Comparison of ENCODE assay signal across 29 cellular contexts in the genomic region with DNA sequence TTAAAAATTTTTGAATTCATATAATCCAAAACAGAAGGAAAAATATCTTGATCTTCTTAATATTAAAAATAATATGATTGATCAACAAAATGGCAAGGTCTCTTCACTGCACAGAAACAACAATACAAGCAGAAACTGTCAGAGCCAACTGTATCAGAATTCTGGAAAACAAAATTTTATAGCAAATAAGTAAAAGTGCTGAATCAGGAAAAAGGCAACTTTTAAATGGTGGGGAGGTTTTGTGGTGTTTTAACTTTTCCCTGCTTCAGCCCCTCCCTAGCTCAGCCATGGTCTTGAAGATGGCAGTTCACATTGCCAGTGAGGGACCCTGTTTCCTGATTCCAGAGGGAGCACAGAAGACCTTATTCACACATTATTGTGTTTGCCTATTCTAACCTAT. TPM values are rescaled to one million over a fixed set of nuclear protein-coding genes. Genes with fewer than 3 reads are reported as not detected.
DNase-seq lines count a peak whose midpoint lies in the region; ATAC-seq, FAIRE-seq and TF ChIP-seq lines count a peak whose summit lies in the region.
"Had no signal": no experiment of that assay in that cellular context is flagged by ENCODE, and none has a peak within 500 bp of the region (broad histone marks: within the 10 kb centered on the region; RNA-seq: fewer than 3 reads in every experiment).

No MANE protein-coding gene starts in this region.

- POLR2A ChIA-PET in HepG2 (lab: Yijun Ruan, JAX) (no interaction called here), K562 (lab: Yijun Ruan, JAX) (no interaction called here)

- peaks cover 2% of the 10 kb centered on the region for H3K9me1 ChIP-seq in K562 (ENCODE audit: control insufficient read depth, insufficient read depth, low read length)

- H3K4me1 ChIP-seq in HepG2 (ENCODE audit: insufficient read depth, low read length) (no peaks in the 10 kb centered on the region), right lobe of liver (no peaks in the 10 kb centered on the region), K562 (replicated peaks in 1 of 2; ENCODE audit: control insufficient read depth in 2 of 2, insufficient read depth in 2 of 2, low read length in 2 of 2) (peaks cover 2 to 9% of the 10 kb centered on the region in 2 experiments; a peak in 4 of 5 replicates)
- H3K4me1 ChIP-seq: BE2C, BLaER1 had no signal

- H3K36me3 ChIP-seq in HepG2 (replicated peaks in 1 of 2; ENCODE audit: control insufficient read depth in 1 of 2, insufficient read depth in 2 of 2, low read length in 2 of 2) (no peaks in the 10 kb centered on the region), right lobe of liver (no peaks in the 10 kb centered on the region), K562 (ENCODE audit: control insufficient read depth, insufficient read depth, low read length) (no peaks in the 10 kb centered on the region)
- H3K36me3 ChIP-seq: BE2C, BLaER1 had no signal

- H3K4me3 ChIP-seq in HepG2 (replicated peaks in 1 of 3; ENCODE audit: insufficient read depth in 1 of 3, low read depth in 2 of 3, low read length in 3 of 3) (no peak overlapping the region), right lobe of liver (no peak overlapping the region), K562 (no peak overlapping the region)
- H3K4me3 ChIP-seq: BLaER1, GM12878 had no signal

- H2AFZ ChIP-seq in HepG2 (ENCODE audit: low read length): no peak overlapping the region
- H2AFZ ChIP-seq in K562 (ENCODE audit: low read depth, low read length): no peak overlapping the region

- H3K79me2 ChIP-seq in HepG2 (ENCODE audit: insufficient read depth, low read length): no peaks in the 10 kb centered on the region
- H3K79me2 ChIP-seq in K562 (ENCODE audit: control insufficient read depth, insufficient read depth, low read length): no peaks in the 10 kb centered on the region

- TF ChIP-seq CTCF in HepG2 (CRISPR knock-in tag; IDR thresholded peaks at IDR 0.05): no peak
- no peak for TF ChIP-seq CTCF in right lobe of liver (IDR thresholded peaks at IDR 0.05)
- no peak for TF ChIP-seq CTCF in K562 (IDR thresholded peaks at IDR 0.05 in 2 of 3, conservative IDR thresholded peaks at IDR 0.05 in 1 of 3; ENCODE audit: insufficient read depth in 2 of 3, low read depth in 1 of 3, low read length in 3 of 3)

- no TSS peak for BruUV-seq in HepG2 (replicated peaks; lab: Mats Ljungman, UMichigan)
- BruUV-seq in K562 (replicated peaks; lab: Mats Ljungman, UMichigan): no TSS peak

- H3K27ac ChIP-seq in HepG2 (ENCODE audit: extremely low read length, insufficient read depth, low read length) (no peak overlapping the region), right lobe of liver (no peak overlapping the region), K562 (ENCODE audit: extremely low read depth, low read depth, low read length) (no peak overlapping the region)
- H3K27ac ChIP-seq: 22Rv1, BLaER1 had no signal

- TF ChIP-seq POLR2A in HepG2 (IDR thresholded peaks at IDR 0.05; ENCODE audit: insufficient read depth in 1 of 2, low read depth in 2 of 2, low read length in 2 of 2): no peak
- no peak for TF ChIP-seq POLR2A in right lobe of liver (IDR thresholded peaks at IDR 0.05)
- TF ChIP-seq POLR2A in K562 (conservative IDR thresholded peaks at IDR 0.05): no peak

- H3K9ac ChIP-seq in HepG2 (ENCODE audit: insufficient read depth, low read depth, low read length): no peak overlapping the region
- no peak overlapping the region for H3K9ac ChIP-seq in K562 (ENCODE audit: insufficient read depth in 1 of 2, low read depth in 2 of 2, low read length in 2 of 2)
- H3K9ac ChIP-seq: BLaER1 had no signal

- CTCF ChIA-PET in HepG2 (lab: Yijun Ruan, JAX; ENCODE audit: low intra/inter-chr PET ratio, low total read pairs) (no interaction called here), K562 (lab: Yijun Ruan, JAX; ENCODE audit: low intra/inter-chr PET ratio) (no interaction called here)

- FAIRE-seq in HepG2 (lab: Jason Lieb, UNC) (no peak), K562 (lab: Jason Lieb, UNC) (no peak)
- FAIRE-seq: GM12878, GM12892, GM18507 had no signal

- H3K9me3 ChIP-seq in HepG2 (ENCODE audit: low read length): no peaks in the 10 kb centered on the region
- peaks cover 0 to 5% (median 0%) of the 10 kb centered on the region in 4 donors for H3K9me3 ChIP-seq in right lobe of liver
- H3K9me3 ChIP-seq in K562 (replicated peaks; ENCODE audit: control insufficient read depth, insufficient read depth, low read depth, low read length): peaks cover 4% of the 10 kb centered on the region; the same call in 1 of the 2 replicates
- H3K9me3 ChIP-seq: BE2C had no signal

- no peak overlapping the region for H3K4me2 ChIP-seq in HepG2 (ENCODE audit: low read depth, low read length)
- no peak overlapping the region for H3K4me2 ChIP-seq in K562 (ENCODE audit: insufficient read depth, low read length)
- H3K4me2 ChIP-seq: BLaER1 had no signal

- intact Hi-C loops in HepG2 (cut with micrococcal nuclease; ENCODE audit: unreplicated experiment): no loop called here
- intact Hi-C loops in right lobe of liver (cut with DNase I): no loop called here
- intact Hi-C loops in K562 (cut with micrococcal nuclease): no loop called here

- DNase-seq in HepG2 (ENCODE audit: low spot score): no peak
- DNase-seq in right lobe of liver: no peak
- DNase-seq in K562 (ENCODE audit: extremely low read depth in 1 of 4, low spot score in 3 of 4): no peak
- DNase-seq in NCI-H2171 treated with DMSO at 0.1 percent for 48 hours (lab: John Stamatoyannopoulos, UW): no peak
- DNase-seq in NCI-H226: no peak
- DNase-seq: ACHN; BE2C; C1 segment of cervical spinal cord; CD4-positive, alpha-beta memory T cell; CD4-positive, CD25-positive, alpha-beta regulatory T cell; CD8-positive, alpha-beta memory T cell; COR-L47; DMS 273 treated with DMSO at 0.1 percent for 48 hours; DMS153; DMS53; DMS79; DND-41; EL; GDM1 had no signal

- TF ChIP-seq RAD21 in HepG2 (CRISPR knock-in tag; IDR thresholded peaks at IDR 0.05) (no peak), K562 (CRISPR knock-in tag; conservative IDR thresholded peaks at IDR 0.05 in 1 of 2, IDR thresholded peaks at IDR 0.05 in 1 of 2) (no peak)

- H4K20me1 ChIP-seq in HepG2 (ENCODE audit: insufficient read depth, low read length): no peaks in the 10 kb centered on the region
- no peaks in the 10 kb centered on the region for H4K20me1 ChIP-seq in K562 (replicated peaks; ENCODE audit: control insufficient read depth, insufficient read depth, low read length)
- H4K20me1 ChIP-seq: BLaER1 had no signal

- in situ Hi-C loops in HepG2 (cut with HindIII; ENCODE audit: extremely low pct_ligation_motif_present, low pct_unique_long_range_greater_than_20kb): no loop called here
- in situ Hi-C loops in K562 (cut with MboI): no loop called here

- TF ChIP-seq EP300 in HepG2 (IDR thresholded peaks at IDR 0.05; ENCODE audit: low read depth in 2 of 2, low read length in 2 of 2) (no peak), HepG2 (CRISPR knock-in tag; IDR thresholded peaks at IDR 0.05; ENCODE audit: borderline replicate concordance) (no peak), K562 (IDR thresholded peaks at IDR 0.05; ENCODE audit: low read length) (no peak)

- H3K27me3 ChIP-seq in HepG2 (ENCODE audit: control insufficient read depth in 1 of 2, insufficient read depth in 2 of 2, low read length in 2 of 2): no peaks in the 10 kb centered on the region
- no peaks in the 10 kb centered on the region for H3K27me3 ChIP-seq in right lobe of liver
- no peaks in the 10 kb centered on the region for H3K27me3 ChIP-seq in K562 (ENCODE audit: control insufficient read depth in 2 of 2, insufficient read depth in 2 of 2, low read length in 2 of 2)
- H3K27me3 ChIP-seq: BE2C, BLaER1 had no signal

- ATAC-seq in HepG2 (no peak), right lobe of liver (no peak), K562 (no peak)
- ATAC-seq: GM12878 had no signal

RNA-seq across cellular contexts. Expression of gene SPESP1, which starts 37.6 kb away (rescaled TPM):
- not detected in 2 replicates for total RNA-seq in HepG2 (2016; rRNA removed; fragmentation: Illumina TruSeq; extraction: Trizol)
- not detected in 2 replicates for total RNA-seq in HepG2 (2016; cell fraction: cytosol; rRNA removed; fragmentation: Illumina TruSeq; extraction: Trizol; ENCODE audit: low read depth)
- total RNA-seq in HepG2 (2016; cell fraction: insoluble cytoplasmic fraction; rRNA removed; fragmentation: Illumina TruSeq; extraction: Trizol): not detected in 2 replicates
- not detected in 2 replicates for total RNA-seq in HepG2 (2016; cell fraction: membrane; rRNA removed; fragmentation: Illumina TruSeq; extraction: Trizol)
- not detected in 2 replicates for total RNA-seq in HepG2 (2016; cell fraction: nucleus; rRNA removed; fragmentation: Illumina TruSeq; extraction: Trizol)
- not detected in 2 replicates for polyA plus RNA-seq in HepG2 (2011; rRNA removed)
- polyA plus RNA-seq in HepG2 (2011; cell fraction: cytosol; rRNA removed): not detected in 2 replicates
- polyA plus RNA-seq in HepG2 (2011; cell fraction: nucleus; rRNA removed): not detected in 2 replicates
- not detected in 2 replicates for polyA plus RNA-seq in HepG2 (2012)
- polyA plus RNA-seq in HepG2 (2016; cell fraction: cytosol; fragmentation: Illumina TruSeq; extraction: Trizol; ENCODE audit: low read depth): not detected in 2 replicates
- not detected in 2 replicates for polyA plus RNA-seq in HepG2 (2016; cell fraction: insoluble cytoplasmic fraction; fragmentation: Illumina TruSeq; extraction: Trizol; ENCODE audit: low read depth)
- not detected in 2 replicates for polyA plus RNA-seq in HepG2 (2016; cell fraction: membrane; fragmentation: Illumina TruSeq; extraction: Trizol; ENCODE audit: low read depth)
- not detected in 2 replicates for polyA plus RNA-seq in HepG2 (2016; cell fraction: nucleus; fragmentation: Illumina TruSeq; extraction: Trizol; ENCODE audit: insufficient read depth, low read depth)
- polyA minus RNA-seq in HepG2 (2011; rRNA and poly(A)+ RNA removed; ENCODE audit: low replicate concordance): not detected in 2 replicates
- polyA minus RNA-seq in HepG2 (2011; cell fraction: cytosol; rRNA and poly(A)+ RNA removed): not detected in 2 replicates
- not detected in 2 replicates for polyA minus RNA-seq in HepG2 (2011; cell fraction: nucleus; rRNA and poly(A)+ RNA removed)
- 1 to 10 TPM in 4 of 6 experiments, under 1 TPM in 2; 0.26 to 2.8 (median 1.4) TPM for total RNA-seq in right lobe of liver
- total RNA-seq in K562 (2011; cell fraction: chromatin; rRNA removed; ENCODE audit: low replicate concordance): not detected in 2 replicates
- total RNA-seq in K562 (2011; cell fraction: nucleolus; rRNA removed): not detected in 2 replicates
- not detected in 2 replicates for total RNA-seq in K562 (2011; cell fraction: nucleoplasm; rRNA removed)
- not detected in 2 replicates for total RNA-seq in K562 (2014; rRNA removed)
- total RNA-seq in K562 (2014; rRNA removed; fragmentation: Illumina TruSeq; extraction: Trizol): not detected in 2 replicates
- not detected in 2 replicates for total RNA-seq in K562 (2015; rRNA removed; fragmentation: Illumina TruSeq; extraction: Trizol)
- total RNA-seq in K562 (2021): not detected in 2 replicates
- not detected in 2 replicates for polyA plus RNA-seq in K562 (2011; rRNA removed)
- polyA plus RNA-seq in K562 (2011; cell fraction: cytosol; rRNA removed): not detected in 2 replicates
- polyA plus RNA-seq in K562 (2011; cell fraction: nucleus; rRNA removed): not detected in 2 replicates
- polyA plus RNA-seq in K562 (2012): not detected in 2 replicates
- polyA plus RNA-seq in K562 (2014; fragmentation: Illumina TruSeq; extraction: Trizol): not detected in 2 replicates
- polyA plus RNA-seq in K562 (2014; fragmentation: Nextera tagmentation; extraction: Ambion mirVana): not detected
- not detected in 2 replicates for polyA plus RNA-seq in K562 (2014; rRNA removed)
- not detected in 2 replicates for polyA minus RNA-seq in K562 (2011; rRNA and poly(A)+ RNA removed)
- polyA minus RNA-seq in K562 (2011; cell fraction: cytosol; rRNA and poly(A)+ RNA removed): not detected in 2 replicates
- polyA minus RNA-seq in K562 (2011; cell fraction: nucleus; rRNA and poly(A)+ RNA removed): not detected in 2 replicates
- total RNA-seq: A172; A673; CD4-positive, CD25-positive, alpha-beta regulatory T cell; Daoy; GM12878 had no signal
- polyA plus RNA-seq: GM12878 had no signal

RNA-seq across cellular contexts. Expression of gene NOX5, which starts 46.5 kb away (rescaled TPM):
- total RNA-seq in HepG2 (2016; rRNA removed; fragmentation: Illumina TruSeq; extraction: Trizol): not detected in 2 replicates
- total RNA-seq in HepG2 (2016; cell fraction: cytosol; rRNA removed; fragmentation: Illumina TruSeq; extraction: Trizol; ENCODE audit: low read depth): not detected in 2 replicates
- not detected in 2 replicates for total RNA-seq in HepG2 (2016; cell fraction: insoluble cytoplasmic fraction; rRNA removed; fragmentation: Illumina TruSeq; extraction: Trizol)
- not detected in 2 replicates for total RNA-seq in HepG2 (2016; cell fraction: membrane; rRNA removed; fragmentation: Illumina TruSeq; extraction: Trizol)
- total RNA-seq in HepG2 (2016; cell fraction: nucleus; rRNA removed; fragmentation: Illumina TruSeq; extraction: Trizol): not detected in 2 replicates
- polyA plus RNA-seq in HepG2 (2011; rRNA removed): not detected in 2 replicates
- not detected in 2 replicates for polyA plus RNA-seq in HepG2 (2011; cell fraction: cytosol; rRNA removed)
- polyA plus RNA-seq in HepG2 (2011; cell fraction: nucleus; rRNA removed): not detected in 2 replicates
- polyA plus RNA-seq in HepG2 (2012): not detected in 2 replicates
- polyA plus RNA-seq in HepG2 (2016; cell fraction: cytosol; fragmentation: Illumina TruSeq; extraction: Trizol; ENCODE audit: low read depth): not detected in 2 replicates
- polyA plus RNA-seq in HepG2 (2016; cell fraction: insoluble cytoplasmic fraction; fragmentation: Illumina TruSeq; extraction: Trizol; ENCODE audit: low read depth): not detected in 2 replicates
- not detected in 2 replicates for polyA plus RNA-seq in HepG2 (2016; cell fraction: membrane; fragmentation: Illumina TruSeq; extraction: Trizol; ENCODE audit: low read depth)
- polyA plus RNA-seq in HepG2 (2016; cell fraction: nucleus; fragmentation: Illumina TruSeq; extraction: Trizol; ENCODE audit: insufficient read depth, low read depth): not detected in 2 replicates
- polyA minus RNA-seq in HepG2 (2011; rRNA and poly(A)+ RNA removed; ENCODE audit: low replicate concordance): 2.3 TPM in 1 of 2 replicates, not detected in the other
- not detected in 2 replicates for polyA minus RNA-seq in HepG2 (2011; cell fraction: cytosol; rRNA and poly(A)+ RNA removed)
- not detected in 2 replicates for polyA minus RNA-seq in HepG2 (2011; cell fraction: nucleus; rRNA and poly(A)+ RNA removed)
- under 1 TPM in 3 of 6 experiments, not detected in 3; 0.06 to 0.15 (median 0.11) TPM for total RNA-seq in right lobe of liver
- total RNA-seq in K562 (2011; cell fraction: chromatin; rRNA removed; ENCODE audit: low replicate concordance): 0.14 and 0.16 TPM in 2 replicates
- total RNA-seq in K562 (2011; cell fraction: nucleolus; rRNA removed): under 0.01 TPM in 2 replicates
- total RNA-seq in K562 (2011; cell fraction: nucleoplasm; rRNA removed): 0.07 and 0.23 TPM in 2 replicates
- not detected in 2 replicates for total RNA-seq in K562 (2014; rRNA removed)
- not detected in 2 replicates for total RNA-seq in K562 (2014; rRNA removed; fragmentation: Illumina TruSeq; extraction: Trizol)
- total RNA-seq in K562 (2015; rRNA removed; fragmentation: Illumina TruSeq; extraction: Trizol): not detected in 2 replicates
- total RNA-seq in K562 (2021): not detected in 2 replicates
- 0.01 and 0.03 TPM in 2 replicates for polyA plus RNA-seq in K562 (2011; rRNA removed)
- polyA plus RNA-seq in K562 (2011; cell fraction: cytosol; rRNA removed): 0.04 TPM in 1 of 2 replicates, not detected in the other
- 0.13 and 0.34 TPM in 2 replicates for polyA plus RNA-seq in K562 (2011; cell fraction: nucleus; rRNA removed)
- 0.01 and 0.03 TPM in 2 replicates for polyA plus RNA-seq in K562 (2012)
- not detected in 2 replicates for polyA plus RNA-seq in K562 (2014; fragmentation: Illumina TruSeq; extraction: Trizol)
- not detected for polyA plus RNA-seq in K562 (2014; fragmentation: Nextera tagmentation; extraction: Ambion mirVana)
- not detected in 2 replicates for polyA plus RNA-seq in K562 (2014; rRNA removed)
- polyA minus RNA-seq in K562 (2011; rRNA and poly(A)+ RNA removed): 0.04 TPM in 1 of 2 replicates, not detected in the other
- polyA minus RNA-seq in K562 (2011; cell fraction: cytosol; rRNA and poly(A)+ RNA removed): not detected in 2 replicates
- polyA minus RNA-seq in K562 (2011; cell fraction: nucleus; rRNA and poly(A)+ RNA removed): under 0.01 TPM in 1 of 2 replicates, not detected in the other
- total RNA-seq: A172; A673; CD4-positive, CD25-positive, alpha-beta regulatory T cell; CD8-positive, alpha-beta memory T cell; Daoy; G401; GM12878 had no signal
- polyA plus RNA-seq: CD14-positive monocyte; CD4-positive, alpha-beta memory T cell; CD4-positive, CD25-positive, alpha-beta regulatory T cell; CD8-positive, alpha-beta memory T cell; GM12878 had no signal

Comparison
In these comparisons a context has a peak if more than half of its experiments do, and no peak if none do; other contexts are left out.
1. Of the 241 proteins assayed by ChIP-seq in both HepG2 and K562: peak only in HepG2: none; only in K562: MAFG; in both: MAFF and MAFK; in neither: 238.